In genomic region chr1:63799324-63799723, GRCh38 we compare ENCODE assay signal across 1 cellular context.
TF ChIP-seq lines count a peak whose summit lies in the region.

No MANE protein-coding gene starts in this region.

TF ChIP-seq in GM23338, 12 proteins besides CTCF, POLR2A, EP300 and RAD21 (continued from another document):
- TF ChIP-seq ZNF462 (CRISPR knock-in tag; IDR thresholded peaks at IDR 0.05) (no peak), POLR2AphosphoS5 (IDR thresholded peaks at IDR 0.05; ENCODE audit: low read depth) (no peak), EZH2phosphoT487 (IDR thresholded peaks at IDR 0.05; ENCODE audit: unreplicated experiment) (no peak), NANOG (IDR thresholded peaks at IDR 0.05; ENCODE audit: borderline replicate concordance) (no peak), CREB1 (CRISPR knock-in tag; IDR thresholded peaks at IDR 0.05; ENCODE audit: low read depth) (no peak)
